ENCODE assay signal across 8 cellular contexts in genomic region chr10:50604049-50604640, GRCh38. TPM values are rescaled to one million over a fixed set of nuclear protein-coding genes. Genes with fewer than 3 reads are reported as not detected.
A peak's percentile ranks its signal among the peaks of the same experiment; 100 is the strongest.
DNase-seq lines count a peak whose midpoint lies in the region; ATAC-seq lines count a peak whose summit lies in the region.

No MANE protein-coding gene starts in this region.

- WGBS in mesenchymal stem cell = 58% methylated on average over 8 of the region's 8 CpGs

- H3K4me3 ChIP-seq in mesenchymal stem cell (ENCODE audit: insufficient read depth in 1 of 2, low read depth in 1 of 2, low read length in 2 of 2) = no peak overlapping the region

- H4K8ac ChIP-seq in mesenchymal stem cell (ENCODE audit: low read length) = no peak overlapping the region

- POLR2A ChIA-PET in activated CD8-positive, alpha-beta T cell treated with anti-CD3 and anti-CD28 coated beads, Interleukin-2, amount 10 ng/mL, durations not matched to agents 7 days and 5 days (lab: Charles Lee) = no interaction called here

- no peak overlapping the region for H3K4me3 Mint-ChIP-seq in activated CD8-positive, alpha-beta T cell treated with anti-CD3 and anti-CD28 coated beads, Interleukin-2, amount 10 ng/mL, durations not matched to agents 7 days and 5 days

- H3K9me3 Mint-ChIP-seq in activated CD8-positive, alpha-beta T cell treated with anti-CD3 and anti-CD28 coated beads, Interleukin-2, amount 10 ng/mL, durations not matched to agents 7 days and 5 days (ENCODE audit: insufficient read depth) = no peaks in the 10 kb centered on the region

- no peaks in the 10 kb centered on the region for H3K27me3 Mint-ChIP-seq in activated CD8-positive, alpha-beta T cell treated with anti-CD3 and anti-CD28 coated beads, Interleukin-2, amount 10 ng/mL, durations not matched to agents 7 days and 5 days (ENCODE audit: low read depth)

- H3K27ac Mint-ChIP-seq in activated CD8-positive, alpha-beta T cell treated with anti-CD3 and anti-CD28 coated beads, Interleukin-2, amount 10 ng/mL, durations not matched to agents 7 days and 5 days = no peak overlapping the region

- H3K9me3 ChIP-seq in mesenchymal stem cell (ENCODE audit: control insufficient read depth, low read length) = no peaks in the 10 kb centered on the region

- H4K91ac ChIP-seq in mesenchymal stem cell (ENCODE audit: low read length) = no peak overlapping the region

- no peaks in the 10 kb centered on the region for H3K36me3 Mint-ChIP-seq in activated CD8-positive, alpha-beta T cell treated with anti-CD3 and anti-CD28 coated beads, Interleukin-2, amount 10 ng/mL, durations not matched to agents 7 days and 5 days (ENCODE audit: low read depth)

- peak overlapping the region; percentile 63 for H3K9ac ChIP-seq in mesenchymal stem cell (ENCODE audit: low read length)

- CTCF ChIA-PET in activated CD8-positive, alpha-beta T cell treated with anti-CD3 and anti-CD28 coated beads, Interleukin-2, amount 10 ng/mL, durations not matched to agents 7 days and 5 days (lab: Charles Lee) = interaction anchor here (4.4 kb wide), 1 partner anchor 17 kb away, joined by 19 read pairs; no protein-coding TSS in a partner anchor

- H3K79me1 ChIP-seq in mesenchymal stem cell (replicated peaks; ENCODE audit: low read length, poor library complexity, severe bottlenecking) = peaks cover 8% of the 10 kb centered on the region

- ATAC-seq in GM21381 (IDR thresholded peaks at IDR 0.05; ENCODE audit: unreplicated experiment) = peak; percentile 65
- ATAC-seq in activated CD8-positive, alpha-beta T cell treated with anti-CD3 and anti-CD28 coated beads, Interleukin-2, amount 10 ng/mL, durations not matched to agents 7 days and 5 days = peak; percentile 47

- peaks cover 5% of the 10 kb centered on the region for H3K4me1 ChIP-seq in mesenchymal stem cell (ENCODE audit: control insufficient read depth, insufficient read depth, low read depth, low read length)

- no peak overlapping the region for H2BK5ac ChIP-seq in mesenchymal stem cell (ENCODE audit: low read depth, low read length, poor library complexity, severe bottlenecking)

- H3K36me3 ChIP-seq in mesenchymal stem cell (ENCODE audit: control insufficient read depth in 1 of 2, insufficient read depth in 2 of 2, low read depth in 1 of 2, low read length in 2 of 2) = no peaks in the 10 kb centered on the region

- no peak overlapping the region for H3K4me2 ChIP-seq in mesenchymal stem cell (ENCODE audit: low read length, poor library complexity, severe bottlenecking)

- no peak overlapping the region for H2BK12ac ChIP-seq in mesenchymal stem cell (ENCODE audit: low read length in 2 of 2)

- no peak overlapping the region for H3K18ac ChIP-seq in mesenchymal stem cell (ENCODE audit: low read depth in 1 of 2, low read length in 2 of 2)

- no peak overlapping the region for H3K4ac ChIP-seq in mesenchymal stem cell (ENCODE audit: low read depth in 1 of 2, low read length in 2 of 2)

- H2AK5ac ChIP-seq in mesenchymal stem cell (ENCODE audit: low read length, severe bottlenecking) = no peak overlapping the region

- H2BK120ac ChIP-seq in mesenchymal stem cell (ENCODE audit: low read depth, low read length) = no peak overlapping the region

- no peak overlapping the region for H2BK15ac ChIP-seq in mesenchymal stem cell (ENCODE audit: low read depth, poor library complexity, severe bottlenecking)

- peak overlapping the region in 1 of 2 experiments; percentile 59 for H3K23ac ChIP-seq in mesenchymal stem cell (ENCODE audit: low read length in 2 of 2)

- DNase-seq in DMS 273 treated with DMSO at 0.1 percent for 48 hours (lab: John Stamatoyannopoulos, UW) (peak; percentile 36), Kasumi-1 (lab: John Stamatoyannopoulos, UW) (peak; percentile 75 to 76), mesenchymal stem cell (peak; percentile 6), NCI-H446 (lab: John Stamatoyannopoulos, UW) (no peak), occipital lobe (lab: John Stamatoyannopoulos, UW) (no peak)
- DNase-seq in activated CD8-positive, alpha-beta T cell treated with anti-CD3 and anti-CD28 coated beads, Interleukin-2, amount 10 ng/mL, durations not matched to agents 7 days and 5 days = no peak
- no peak for DNase-seq in effector CD4-positive, alpha-beta T cell

- peaks cover 50% of the 10 kb centered on the region for H3K4me1 Mint-ChIP-seq in activated CD8-positive, alpha-beta T cell treated with anti-CD3 and anti-CD28 coated beads, Interleukin-2, amount 10 ng/mL, durations not matched to agents 7 days and 5 days (ENCODE audit: low read depth)

- no peak overlapping the region for H3K14ac ChIP-seq in mesenchymal stem cell (ENCODE audit: low read length in 2 of 2)

- no peak overlapping the region for H3K27ac ChIP-seq in mesenchymal stem cell (ENCODE audit: low read length, poor library complexity, severe bottlenecking)

- H2AFZ ChIP-seq in mesenchymal stem cell (ENCODE audit: low read depth, low read length) = no peak overlapping the region

- no peaks in the 10 kb centered on the region for H3K27me3 ChIP-seq in mesenchymal stem cell (ENCODE audit: control insufficient read depth in 1 of 2, insufficient read depth in 1 of 2, low read length in 2 of 2)

RNA-seq across cellular contexts. Expression of gene SGMS1, which starts 19.6 kb away (rescaled TPM):
- total RNA-seq in activated CD8-positive, alpha-beta T cell treated with anti-CD3 and anti-CD28 coated beads, Interleukin-2, amount 10 ng/mL, durations not matched to agents 7 days and 5 days = 10 to 100 TPM; 14.2 to 16.4 TPM
- polyA plus RNA-seq in mesenchymal stem cell (2013, experiment 1 of 2) = 5.5 TPM
- polyA plus RNA-seq in mesenchymal stem cell (2013, experiment 2 of 2) = 5.6 TPM
- 46.5 TPM for total RNA-seq in occipital lobe

Comparison
In these comparisons a context has a peak if more than half of its experiments do, and no peak if none do; other contexts are left out.
1. DNase-seq: peak in DMS 273 treated with DMSO at 0.1 percent for 48 hours (single experiment), Kasumi-1 (2 of 2) and mesenchymal stem cell (single experiment); none in activated CD8-positive, alpha-beta T cell treated with anti-CD3 and anti-CD28 coated beads, Interleukin-2, amount 10 ng/mL, durations not matched to agents 7 days and 5 days (single experiment), NCI-H446 (0 of 2), occipital lobe (single experiment) and effector CD4-positive, alpha-beta T cell (single experiment).